ENCODE assay signal across 1 cellular context in the genomic region with DNA sequence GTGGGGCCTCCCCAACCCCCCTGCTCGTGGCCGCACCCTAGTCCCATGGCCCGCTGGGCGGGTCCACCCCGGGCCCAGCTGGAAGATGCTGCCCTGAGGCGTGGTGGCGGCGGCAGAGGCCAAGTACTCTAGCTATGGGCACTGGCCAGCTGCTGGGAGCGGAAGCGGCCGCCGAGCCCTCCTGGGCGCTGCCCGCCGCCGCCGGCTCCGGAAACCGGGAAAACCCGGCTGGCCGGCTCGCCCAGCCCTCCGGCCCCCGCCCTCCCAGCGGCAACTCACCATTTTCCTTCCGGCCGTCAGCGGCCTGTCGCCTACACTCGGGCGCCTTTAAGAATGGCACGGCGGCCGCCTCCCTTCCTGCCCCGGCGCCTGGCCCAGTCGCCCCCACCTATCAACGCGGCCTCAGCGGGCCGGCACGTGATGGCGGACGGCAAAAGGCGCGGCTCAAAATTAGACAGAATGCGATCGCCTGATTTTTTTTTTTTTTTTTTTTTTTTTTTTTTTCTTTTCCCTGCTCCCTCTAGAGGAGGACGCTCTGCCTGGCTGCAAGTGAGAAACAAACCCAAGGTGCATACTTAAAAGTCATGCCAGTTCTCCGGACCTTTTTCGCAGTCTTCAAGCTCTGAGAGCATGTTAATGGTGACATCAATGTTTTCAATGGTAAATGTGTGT.
A peak's percentile ranks its signal among the peaks of the same experiment; 100 is the strongest.
TF ChIP-seq lines count a peak whose summit lies in the region.

A gene (minus strand): TSS at position 335 of the 672 bp plus-strand sequence. CDS start 53 bp downstream, at position 282.

TF ChIP-seq in K562, 482 proteins besides CTCF, POLR2A, EP300 and RAD21 (continued from another document):
- TF ChIP-seq, protein P1, sequence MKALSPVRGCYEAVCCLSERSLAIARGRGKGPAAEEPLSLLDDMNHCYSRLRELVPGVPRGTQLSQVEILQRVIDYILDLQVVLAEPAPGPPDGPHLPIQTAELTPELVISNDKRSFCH (CRISPR knock-in tag; IDR thresholded peaks at IDR 0.05), result no peak
- TF ChIP-seq, protein P1 (tag; IDR thresholded peaks at IDR 0.05), result no peak
- peak; percentile 73 for TF ChIP-seq HMGN3 (IDR thresholded peaks at IDR 0.05; ENCODE audit: borderline replicate concordance, extremely low read depth, insufficient read length, low read depth, low read length)
- 0 out of 4 replicates have a peak, but pooled peaks of 1 of the 2 experiments have one; percentile 12 for TF ChIP-seq NRF1 (conservative IDR thresholded peaks at IDR 0.05 in 1 of 2, IDR thresholded peaks at IDR 0.05 in 1 of 2)
- TF ChIP-seq SIRT6 (IDR thresholded peaks at IDR 0.05; ENCODE audit: low read depth, low read length), result no peak
